27 cellular contexts compared by ENCODE assay signal in genomic region chr12:95851609-95852008, GRCh38.
"Had no signal": no experiment of that assay in that cellular context is flagged by ENCODE, and none has a peak within 500 bp of the region (broad histone marks: within the 10 kb centered on the region; RNA-seq: fewer than 3 reads in every experiment).

No MANE protein-coding gene starts in this region.

- ATAC-seq: activated CD4-positive, alpha-beta T cell treated with anti-CD3 and anti-CD28 coated beads for 36 hours; activated T-cell treated with anti-CD3 and anti-CD28 coated beads, Interleukin-2, amount 50 U/mL, for 72 hours; gastrocnemius medialis; naive thymus-derived CD8-positive, alpha-beta T cell; pancreas; psoas muscle had no signal

- H3K27ac ChIP-seq: colonic mucosa, esophagus squamous epithelium, gastrocnemius medialis, left ventricle myocardium inferior, neutrophil, pancreas, psoas muscle, right atrium auricular region, spleen, thoracic aorta, vagina had no signal

- H3K9me3 Mint-ChIP-seq: activated B cell treated with CpG ODN at 0.5 μM for 24 hours; activated naive CD4-positive, alpha-beta T cell treated with anti-CD3 and anti-CD28 coated beads for 36 hours; activated naive CD8-positive, alpha-beta T cell treated with anti-CD3 and anti-CD28 coated beads, Interleukin-2, amount 10 ng/mL, durations not matched to agents 7 days and 5 days; activated T-cell treated with anti-CD3 and anti-CD28 coated beads, Interleukin-2, amount 50 U/mL, for 72 hours; endodermal cell; naive thymus-derived CD8-positive, alpha-beta T cell; type B pancreatic cell had no signal

- H3K36me3 Mint-ChIP-seq: activated naive CD8-positive, alpha-beta T cell treated with anti-CD3 and anti-CD28 coated beads, Interleukin-2, amount 10 ng/mL, durations not matched to agents 7 days and 5 days; naive thymus-derived CD8-positive, alpha-beta T cell; type B pancreatic cell had no signal

- H3K9me3 ChIP-seq: colonic mucosa, esophagus squamous epithelium, gastrocnemius medialis, left ventricle myocardium inferior, neutrophil, pancreas, psoas muscle, right atrium auricular region, spleen, thoracic aorta, vagina had no signal

- H3K36me3 ChIP-seq: colonic mucosa, esophagus squamous epithelium, gastrocnemius medialis, left ventricle myocardium inferior, neutrophil, pancreas, right atrium auricular region, spleen, thoracic aorta, vagina had no signal

- H3K4me1 ChIP-seq: colonic mucosa, esophagus squamous epithelium, gastrocnemius medialis, left ventricle myocardium inferior, pancreas, psoas muscle, right atrium auricular region, spleen, vagina had no signal

- DNase-seq: activated B cell treated with CpG ODN at 0.5 μM for 24 hours; activated CD4-positive, alpha-beta T cell treated with anti-CD3 and anti-CD28 coated beads for 36 hours; activated CD4-positive, alpha-beta T cell treated with anti-CD3 and anti-CD28 coated beads, Interleukin-2, amount 50 U/mL, for 4 hours; activated CD8-positive, alpha-beta memory T cell treated with anti-CD3 and anti-CD28 coated beads for 24 hours; activated effector memory CD4-positive, alpha-beta T cell treated with Interleukin-2 at 50 U/mL for 16 hours; activated naive CD4-positive, alpha-beta T cell treated with anti-CD3 and anti-CD28 coated beads for 36 hours; activated naive CD8-positive, alpha-beta T cell treated with anti-CD3 and anti-CD28 coated beads, Interleukin-2, amount 10 ng/mL, durations not matched to agents 7 days and 5 days; activated T-cell treated with anti-CD3 and anti-CD28 coated beads, Interleukin-2, amount 50 U/mL, for 72 hours; amniotic stem cell; colonic mucosa; endodermal cell; esophagus squamous epithelium; gastrocnemius medialis; hippocampal formation; kidney glomerular epithelial cell; left ventricle myocardium inferior; naive thymus-derived CD8-positive, alpha-beta T cell; pancreas; psoas muscle; spleen; stimulated activated CD4-positive, alpha-beta T cell treated with anti-CD3 and anti-CD28 coated beads, Interleukin-4, amount 100 ng/mL, for 24 hours; stimulated activated naive CD4-positive, alpha-beta T cell treated with Interleukin-2 at 50 U/mL for 16 hours had no signal

- H3K27ac Mint-ChIP-seq: activated B cell treated with CpG ODN at 0.5 μM for 24 hours; activated CD4-positive, alpha-beta T cell treated with anti-CD3 and anti-CD28 coated beads for 36 hours; activated naive CD4-positive, alpha-beta T cell treated with anti-CD3 and anti-CD28 coated beads for 36 hours; activated naive CD8-positive, alpha-beta T cell treated with anti-CD3 and anti-CD28 coated beads, Interleukin-2, amount 10 ng/mL, durations not matched to agents 7 days and 5 days; activated T-cell treated with anti-CD3 and anti-CD28 coated beads, Interleukin-2, amount 50 U/mL, for 72 hours; endodermal cell; type B pancreatic cell had no signal

- H3K4me3 Mint-ChIP-seq: activated B cell treated with CpG ODN at 0.5 μM for 24 hours; activated CD4-positive, alpha-beta T cell treated with anti-CD3 and anti-CD28 coated beads for 36 hours; activated naive CD4-positive, alpha-beta T cell treated with anti-CD3 and anti-CD28 coated beads for 36 hours; activated naive CD8-positive, alpha-beta T cell treated with anti-CD3 and anti-CD28 coated beads, Interleukin-2, amount 10 ng/mL, durations not matched to agents 7 days and 5 days; activated T-cell treated with anti-CD3 and anti-CD28 coated beads, Interleukin-2, amount 50 U/mL, for 72 hours; endodermal cell; naive thymus-derived CD8-positive, alpha-beta T cell; type B pancreatic cell had no signal

- H3K4me1 Mint-ChIP-seq: activated B cell treated with CpG ODN at 0.5 μM for 24 hours; activated CD4-positive, alpha-beta T cell treated with anti-CD3 and anti-CD28 coated beads for 36 hours had no signal

- H3K27me3 ChIP-seq: colonic mucosa, pancreas, right atrium auricular region, vagina had no signal

- H3K4me3 ChIP-seq: colonic mucosa, esophagus squamous epithelium, gastrocnemius medialis, left ventricle myocardium inferior, pancreas, psoas muscle, right atrium auricular region, spleen, thoracic aorta, vagina had no signal
